ENCODE assay signal across 27 cellular contexts in genomic region chr9:104915049-104915448, GRCh38. TPM values are rescaled to one million over a fixed set of nuclear protein-coding genes. Genes with fewer than 3 reads are reported as not detected.
DNase-seq lines count a peak whose midpoint lies in the region; ATAC-seq and TF ChIP-seq lines count a peak whose summit lies in the region.
"Had no signal": no experiment of that assay in that cellular context is flagged by ENCODE, and none has a peak within 500 bp of the region (broad histone marks: within the 10 kb centered on the region; RNA-seq: fewer than 3 reads in every experiment).

No MANE protein-coding gene starts in this region.

- H3K79me1 ChIP-seq in mesendoderm (ENCODE audit: low read length) = no peaks in the 10 kb centered on the region

- H3K4ac ChIP-seq in mesendoderm (ENCODE audit: low read depth, low read length) = no peak overlapping the region

- peak overlapping the region; percentile 55 for H3K18ac ChIP-seq in mesendoderm (ENCODE audit: low read length)

- H4K8ac ChIP-seq in mesendoderm (ENCODE audit: low read depth, low read length) = no peak overlapping the region

- H3K27me3 ChIP-seq in right atrium auricular region (no peaks in the 10 kb centered on the region), mesendoderm (ENCODE audit: insufficient read depth, low read length, poor library complexity) (no peaks in the 10 kb centered on the region), upper lobe of right lung (no peaks in the 10 kb centered on the region)
- H3K27me3 ChIP-seq: suprapubic skin had no signal

- no peaks in the 10 kb centered on the region for H3K79me2 ChIP-seq in mesendoderm (ENCODE audit: control insufficient read depth, insufficient read depth, low read length)

- H3K27ac ChIP-seq in right atrium auricular region (no peak overlapping the region), mesendoderm (ENCODE audit: low read depth, low read length) (no peak overlapping the region), upper lobe of right lung (no peak overlapping the region)
- H3K27ac ChIP-seq: KMS-11, PC-9, suprapubic skin had no signal

- no peak overlapping the region for H3K4me2 ChIP-seq in mesendoderm (ENCODE audit: low read length)
- H3K4me2 ChIP-seq: KMS-11, PC-9 had no signal

- H3K4me1 ChIP-seq in right atrium auricular region (peaks cover 0 to 61% of the 10 kb centered on the region in 2 donors), mesendoderm (ENCODE audit: control insufficient read depth, low read depth, low read length) (no peaks in the 10 kb centered on the region), upper lobe of right lung (peaks cover 42% of the 10 kb centered on the region)

- ATAC-seq in Right ventricle myocardium inferior (peak; percentile 84), left cardiac atrium (peak; percentile 61 to 82), upper lobe of right lung (peak; percentile 54), SK-N-SH treated with all-trans-retinoic acid at 6 μM for 48 hours (no peak), GM18861 (IDR thresholded peaks at IDR 0.05; ENCODE audit: unreplicated experiment) (no peak)
- ATAC-seq: stimulated activated memory B cell treated with anti-CD40 and anti-IgM and Interleukin-4, amounts not matched to agents 10 μg/mL and 1 μg/mL and 100 μg/mL, for 72 hours had no signal

- no peaks in the 10 kb centered on the region for H3K9me3 ChIP-seq in right atrium auricular region
- H3K9me3 ChIP-seq in upper lobe of right lung = no peaks in the 10 kb centered on the region
- H3K9me3 ChIP-seq: suprapubic skin had no signal

- no peak overlapping the region for H2BK15ac ChIP-seq in mesendoderm (replicated peaks; ENCODE audit: low read depth)

- H2AK5ac ChIP-seq in mesendoderm (ENCODE audit: low read length) = no peak overlapping the region

- intact Hi-C loops in Right ventricle myocardium inferior (cut with DNase I) (no loop called here), left cardiac atrium (cut with DNase I) (no loop called here), upper lobe of right lung (cut with DNase I) (no loop called here)

- peak overlapping the region; percentile 33 for H3K23ac ChIP-seq in mesendoderm (ENCODE audit: low read length)

- H3K4me3 ChIP-seq in right atrium auricular region (no peak overlapping the region), mesendoderm (ENCODE audit: low read length) (no peak overlapping the region), upper lobe of right lung (no peak overlapping the region)
- H3K4me3 ChIP-seq: PC-9, suprapubic skin had no signal

- no peak overlapping the region for H3K9ac ChIP-seq in mesendoderm (ENCODE audit: low read length)
- H3K9ac ChIP-seq: KMS-11 had no signal

- TF ChIP-seq CTCF in right atrium auricular region (IDR thresholded peaks at IDR 0.05) (no peak), upper lobe of right lung (IDR thresholded peaks at IDR 0.05) (no peak)

- no peak overlapping the region for H2BK120ac ChIP-seq in mesendoderm (ENCODE audit: low read depth, low read length)

- H3K36me3 ChIP-seq in right atrium auricular region (no peaks in the 10 kb centered on the region), mesendoderm (ENCODE audit: control insufficient read depth, insufficient read depth, low read length) (no peaks in the 10 kb centered on the region), upper lobe of right lung (no peaks in the 10 kb centered on the region)
- H3K36me3 ChIP-seq: suprapubic skin had no signal

- H4K5ac ChIP-seq in mesendoderm (ENCODE audit: low read length) = no peak overlapping the region

- H3K56ac ChIP-seq in mesendoderm (ENCODE audit: low read length) = no peak overlapping the region

- H2BK5ac ChIP-seq in mesendoderm (ENCODE audit: low read length) = no peak overlapping the region

- no CpG with 5 or more reads among the region's 7 CpGs for WGBS in mesendoderm (ENCODE audit: extremely low coverage, insufficient coverage, low lambda C conversion rate)

- DNase-seq in Right ventricle myocardium inferior (ENCODE audit: missing footprints) = peak; percentile 68
- DNase-seq in right atrium auricular region (ENCODE audit: low spot score) = no peak
- DNase-seq in left cardiac atrium = no peak
- no peak for DNase-seq in mesendoderm
- no peak for DNase-seq in upper lobe of right lung
- DNase-seq in HuH-7 (ENCODE audit: low spot score) = no peak
- DNase-seq: 8988T; activated CD4-positive, alpha-beta T cell treated with anti-CD3 and anti-CD28 coated beads, Interleukin-2, amount 50 U/mL, for 48 hours; activated CD4-positive, CD25-positive, alpha-beta regulatory T cell treated with anti-CD3 and anti-CD28 coated beads, Interleukin-2, amount 50 U/mL, for 72 hours; activated gamma-delta T cell treated with Interleukin-2 at 50 U/mL for 16 hours; activated T-cell treated with anti-CD3 and anti-CD28 coated beads, Interleukin-2, amount 50 U/mL, for 48 hours; CD4-positive, alpha-beta T cell; central memory CD4-positive, alpha-beta T cell; DMS153; MM.1S; NCI-H1105 treated with DMSO at 0.1 percent for 48 hours; NCI-H187 treated with DMSO at 0.1 percent for 48 hours; NCI-H2171 treated with DMSO at 0.1 percent for 48 hours; NCI-H510A treated with DMSO at 0.1 percent for 48 hours; NK-92 treated with Interleukin-12 subunit alpha and Interleukin-12 subunit beta, amount 100 ng/mL, for 24 hours; PC-9; posterior cingulate gyrus had no signal

TF ChIP-seq in SK-N-SH treated with all-trans-retinoic acid at 6 μM for 48 hours, 23 proteins besides CTCF, POLR2A, EP300 and RAD21 (continues in another document):
- TF ChIP-seq ARNTL (CRISPR knock-in tag; IDR thresholded peaks at IDR 0.05; ENCODE audit: borderline replicate concordance, low read depth) (no peak), PPARA (CRISPR knock-in tag; IDR thresholded peaks at IDR 0.05; ENCODE audit: borderline replicate concordance) (no peak), TOX (CRISPR knock-in tag; IDR thresholded peaks at IDR 0.05; ENCODE audit: borderline replicate concordance) (no peak), ZFP30 (CRISPR knock-in tag; IDR thresholded peaks at IDR 0.05) (no peak), CSDC2 (CRISPR knock-in tag; IDR thresholded peaks at IDR 0.05) (no peak), ZNF8 (CRISPR knock-in tag; IDR thresholded peaks at IDR 0.05) (no peak), OSR1 (CRISPR knock-in tag; IDR thresholded peaks at IDR 0.05) (no peak), BACH2 (CRISPR knock-in tag; IDR thresholded peaks at IDR 0.05; ENCODE audit: borderline replicate concordance) (no peak), SNAI2 (CRISPR knock-in tag; IDR thresholded peaks at IDR 0.05) (no peak), POU6F1 (CRISPR knock-in tag; IDR thresholded peaks at IDR 0.05; ENCODE audit: borderline replicate concordance, low read depth) (no peak), TCF4 (CRISPR knock-in tag; IDR thresholded peaks at IDR 0.05; ENCODE audit: borderline replicate concordance) (no peak), ESRRG (CRISPR knock-in tag; IDR thresholded peaks at IDR 0.05) (no peak), CSRNP3 (CRISPR knock-in tag; IDR thresholded peaks at IDR 0.05) (no peak), ISL1 (CRISPR knock-in tag; IDR thresholded peaks at IDR 0.05) (no peak), ZC3H10 (CRISPR knock-in tag; IDR thresholded peaks at IDR 0.05) (no peak), PATZ1 (CRISPR knock-in tag; IDR thresholded peaks at IDR 0.05; ENCODE audit: borderline replicate concordance) (no peak)

RNA-seq across cellular contexts. Expression of gene ABCA1, which starts 12.9 kb away (rescaled TPM):
- total RNA-seq in Right ventricle myocardium inferior (12.6 TPM), right atrium auricular region (10 to 100 TPM in 1 of 2 donors, 1 to 10 TPM in 1; 7.9 to 19.2 TPM), left cardiac atrium (10 to 100 TPM in 1 of 2 donors, 1 to 10 TPM in 1; 8.3 to 19.8 TPM), upper lobe of right lung (49.0 TPM)
- 1.0 TPM for polyA plus RNA-seq in mesendoderm (2013, experiment 1 of 2)
- polyA plus RNA-seq in mesendoderm (2013, experiment 2 of 2) = 1.1 TPM

Comparison
In these comparisons a context has a peak if more than half of its experiments do, and no peak if none do; other contexts are left out.
1. ATAC-seq: peak in Right ventricle myocardium inferior (single experiment), left cardiac atrium (2 of 2) and upper lobe of right lung (single experiment); none in SK-N-SH treated with all-trans-retinoic acid at 6 μM for 48 hours (single experiment) and GM18861 (single experiment).